In genomic region chr6:28336284-28337024, GRCh38 we compare ENCODE assay signal across 1 cellular context.
TF ChIP-seq lines count a peak whose summit lies in the region.

No MANE protein-coding gene starts in this region.

TF ChIP-seq in HepG2, 621 proteins besides CTCF, POLR2A, EP300 and RAD21 (continued from another document and continues in another):
- no peak for TF ChIP-seq ARID4A (CRISPR knock-in tag; IDR thresholded peaks at IDR 0.05; ENCODE audit: borderline replicate concordance)
- no peak for TF ChIP-seq ZNF367 (CRISPR knock-in tag; IDR thresholded peaks at IDR 0.05; ENCODE audit: borderline replicate concordance)
- no peak for TF ChIP-seq E2F5 (CRISPR knock-in tag; conservative IDR thresholded peaks at IDR 0.05)
- TF ChIP-seq ATF1 (CRISPR knock-in tag; IDR thresholded peaks at IDR 0.05), result 0 out of 2 replicates have a peak, but pooled peaks have one; percentile 10
- no peak for TF ChIP-seq NFIB (CRISPR knock-in tag; IDR thresholded peaks at IDR 0.05; ENCODE audit: borderline replicate concordance)
- no peak for TF ChIP-seq MATR3 (CRISPR knock-in tag; IDR thresholded peaks at IDR 0.05)
- no peak for TF ChIP-seq NR2F1 (CRISPR knock-in tag; IDR thresholded peaks at IDR 0.05)
- TF ChIP-seq HMGXB4 (CRISPR knock-in tag; IDR thresholded peaks at IDR 0.05; ENCODE audit: borderline replicate concordance in 1 of 2, low read depth in 1 of 2), result peak in 1 of 2 experiments; percentile 15; a peak in 1 of 4 replicates
- TF ChIP-seq FOXK2 (IDR thresholded peaks at IDR 0.05), result no peak
- no peak for TF ChIP-seq ZNF18 (CRISPR knock-in tag; IDR thresholded peaks at IDR 0.05; ENCODE audit: insufficient replicate concordance)
- TF ChIP-seq ATAD3A (CRISPR knock-in tag; IDR thresholded peaks at IDR 0.05), result no peak
- no peak for TF ChIP-seq DDIT3 (CRISPR knock-in tag; IDR thresholded peaks at IDR 0.05)
- TF ChIP-seq MED13 (CRISPR knock-in tag; IDR thresholded peaks at IDR 0.05), result no peak
- no peak for TF ChIP-seq SKIL (CRISPR knock-in tag; IDR thresholded peaks at IDR 0.05; ENCODE audit: borderline replicate concordance)
- TF ChIP-seq ATRX (CRISPR knock-in tag; IDR thresholded peaks at IDR 0.05; ENCODE audit: borderline replicate concordance), result no peak
- TF ChIP-seq EEA1 (CRISPR knock-in tag; IDR thresholded peaks at IDR 0.05; ENCODE audit: borderline replicate concordance), result no peak
- TF ChIP-seq NR0B2 (CRISPR knock-in tag; IDR thresholded peaks at IDR 0.05), result no peak
- no peak for TF ChIP-seq IRF2 (CRISPR knock-in tag; IDR thresholded peaks at IDR 0.05)
- TF ChIP-seq KLF12 (CRISPR knock-in tag; IDR thresholded peaks at IDR 0.05; ENCODE audit: borderline replicate concordance), result no peak
- no peak for TF ChIP-seq SIX1 (CRISPR knock-in tag; IDR thresholded peaks at IDR 0.05; ENCODE audit: borderline replicate concordance)
- TF ChIP-seq USF2 (IDR thresholded peaks at IDR 0.05; ENCODE audit: low read depth, low read length), result no peak
- no peak for TF ChIP-seq USF2 (CRISPR knock-in tag; IDR thresholded peaks at IDR 0.05; ENCODE audit: borderline replicate concordance)
- peak; percentile 61; the same call in 1 of the 2 replicates for TF ChIP-seq KDM5A (IDR thresholded peaks at IDR 0.05; ENCODE audit: borderline replicate concordance, low read length)
- TF ChIP-seq TAF15 (IDR thresholded peaks at IDR 0.05; ENCODE audit: low read depth, low read length, poor library complexity, severe bottlenecking), result no peak
- no peak for TF ChIP-seq ZBTB43 (CRISPR knock-in tag; conservative IDR thresholded peaks at IDR 0.05)
- TF ChIP-seq REXO4 (CRISPR knock-in tag; IDR thresholded peaks at IDR 0.05; ENCODE audit: borderline replicate concordance), result no peak
- TF ChIP-seq MXD1 (CRISPR knock-in tag; IDR thresholded peaks at IDR 0.05), result no peak
- TF ChIP-seq ZNF143 (CRISPR knock-in tag; IDR thresholded peaks at IDR 0.05), result no peak; the same call in 1 of the 2 replicates
- no peak for TF ChIP-seq PITX1 (CRISPR knock-in tag; IDR thresholded peaks at IDR 0.05)
- no peak for TF ChIP-seq AKAP8 (CRISPR knock-in tag; IDR thresholded peaks at IDR 0.05)
- TF ChIP-seq HMG20B (CRISPR knock-in tag; conservative IDR thresholded peaks at IDR 0.05), result no peak
- no peak for TF ChIP-seq ZNF251 (CRISPR knock-in tag; IDR thresholded peaks at IDR 0.05)
- no peak for TF ChIP-seq TBX3 (IDR thresholded peaks at IDR 0.05; ENCODE audit: borderline replicate concordance)
- TF ChIP-seq ZNF776 (CRISPR knock-in tag; IDR thresholded peaks at IDR 0.05), result no peak
- TF ChIP-seq U2AF2 (IDR thresholded peaks at IDR 0.05; ENCODE audit: low read depth, low read length), result no peak
- no peak for TF ChIP-seq PLRG1 (conservative IDR thresholded peaks at IDR 0.05)
- 0 out of 2 replicates have a peak, but pooled peaks have one; percentile 17 for TF ChIP-seq ZNF567 (CRISPR knock-in tag; IDR thresholded peaks at IDR 0.05; ENCODE audit: borderline replicate concordance)
- TF ChIP-seq MLX (CRISPR knock-in tag; IDR thresholded peaks at IDR 0.05), result no peak
- TF ChIP-seq NFYB (CRISPR knock-in tag; IDR thresholded peaks at IDR 0.05), result no peak
- no peak for TF ChIP-seq BCL3 (CRISPR knock-in tag; IDR thresholded peaks at IDR 0.05)
- no peak for TF ChIP-seq ZNF446 (CRISPR knock-in tag; IDR thresholded peaks at IDR 0.05)
- no peak for TF ChIP-seq ZNF276 (CRISPR knock-in tag; IDR thresholded peaks at IDR 0.05; ENCODE audit: low read depth)
- TF ChIP-seq ZNF761 (CRISPR knock-in tag; conservative IDR thresholded peaks at IDR 0.05), result no peak
- TF ChIP-seq GLI4 (CRISPR knock-in tag; IDR thresholded peaks at IDR 0.05; ENCODE audit: borderline replicate concordance), result no peak
- no peak for TF ChIP-seq MEIS1 (CRISPR knock-in tag; IDR thresholded peaks at IDR 0.05; ENCODE audit: borderline replicate concordance)
